ENCODE assay signal across 8 cellular contexts in the genomic region with DNA sequence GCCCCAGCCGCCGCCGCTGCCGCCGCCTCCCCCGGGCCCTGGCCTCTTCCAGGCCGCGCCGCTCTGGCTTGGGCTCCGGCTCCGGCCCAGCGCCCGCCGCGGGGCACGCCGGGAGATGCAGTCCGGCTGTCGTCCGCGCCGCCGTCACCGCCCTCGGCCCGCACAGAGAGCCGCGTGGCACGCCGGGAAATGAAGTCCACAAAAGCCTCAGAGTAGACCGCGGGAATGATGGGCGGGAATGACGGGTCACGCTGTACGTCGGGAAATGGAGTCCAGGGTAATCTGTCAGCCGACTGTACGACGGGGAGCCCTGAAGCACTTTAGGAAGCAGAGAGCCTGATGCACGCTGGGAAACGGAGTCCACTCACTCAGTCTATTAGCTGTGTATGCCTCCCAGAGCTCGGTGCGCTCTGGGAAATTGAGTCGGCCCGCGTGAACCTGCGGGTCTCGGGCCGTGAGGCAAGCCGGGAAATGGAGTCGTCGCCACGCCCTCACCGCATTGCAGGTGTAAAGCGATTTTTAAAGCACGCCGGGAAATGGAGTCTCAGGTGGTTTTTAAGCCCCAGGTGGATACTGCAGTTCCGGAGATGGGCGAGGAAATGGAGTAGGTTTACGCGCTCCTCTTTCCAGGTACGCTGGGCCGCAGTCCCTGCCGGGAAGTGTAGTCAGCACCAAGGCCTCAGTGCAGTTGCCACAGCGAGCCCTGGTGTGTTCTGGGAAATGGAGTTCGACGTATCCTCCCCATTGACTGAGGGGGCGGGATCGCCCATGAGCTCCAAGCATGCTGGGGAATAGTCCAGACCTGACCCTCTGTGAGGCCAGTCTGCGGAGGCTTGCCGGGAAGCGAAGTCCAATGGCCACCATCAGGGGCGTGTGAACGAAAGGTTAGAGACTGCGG. TPM values are rescaled to one million over a fixed set of nuclear protein-coding genes. Genes with fewer than 3 reads are reported as not detected.
DNase-seq lines count a peak whose midpoint lies in the region; ATAC-seq and TF ChIP-seq lines count a peak whose summit lies in the region.

A gene (minus strand): TSS at position 91 of the 898 bp plus-strand sequence. CDS start 137 bp downstream, outside the sequence.

- no peak within 1 kb of the TSS for H2BK120ac ChIP-seq in H9 (ENCODE audit: low read depth, low read length, poor library complexity, severe bottlenecking)

- H3K27me3 ChIP-seq in H9 (ENCODE audit: insufficient read depth, low read length), result no peaks in the 10 kb centered on the region
- H3K27me3 ChIP-seq in MG63, result no peaks in the 10 kb centered on the region

- H4K91ac ChIP-seq in H9 (ENCODE audit: insufficient read length, low read depth, low read length), result no peak within 1 kb of the TSS

- peak within 1 kb of the TSS; percentile 90 for H3K4me3 ChIP-seq in MG63
- H3K4me3 ChIP-seq in fibroblast of pulmonary artery (replicated peaks; ENCODE audit: low read depth, low read length), result peak within 1 kb of the TSS; percentile 84

- no peak within 1 kb of the TSS for H2BK12ac ChIP-seq in H9 (ENCODE audit: insufficient read length, low read depth, low read length)

- H3K79me1 ChIP-seq in H9 (ENCODE audit: insufficient read depth, low read depth, low read length, poor library complexity, severe bottlenecking), result no peaks in the 10 kb centered on the region

- H3K23me2 ChIP-seq in H9 (ENCODE audit: insufficient read length, low read depth, low read length, poor library complexity, severe bottlenecking), result peaks cover 4% of the 10 kb centered on the region

- H3T11ph ChIP-seq in H9 (ENCODE audit: low read length), result no peak within 1 kb of the TSS

- H3K9me3 ChIP-seq in H9 (ENCODE audit: control insufficient read depth, low read depth, low read length) (no peaks in the 10 kb centered on the region), MG63 (no peaks in the 10 kb centered on the region)

- peaks cover 32% of the 10 kb centered on the region for H3K36me3 ChIP-seq in MG63

- no peaks in the 10 kb centered on the region; the same call in 1 of the 2 replicates for H3K79me2 ChIP-seq in H9 (ENCODE audit: insufficient read depth, low read length)

- H3K36me3 Mint-ChIP-seq in H9 (ENCODE audit: insufficient read depth in 1 of 3, low read depth in 3 of 3), result peaks cover 5 to 24% (median 15%) of the 10 kb centered on the region in 3 experiments; a peak in 6 of 7 replicates
- H3K36me3 Mint-ChIP-seq in natural killer cell treated with Interleukin-12 subunit alpha and Interleukin-12 subunit beta and Interleukin-15 and Interleukin-18, amount 100 ng/mL, for 72 hours, result peaks cover 6% of the 10 kb centered on the region

- no peak within 1 kb of the TSS for H2BK5ac ChIP-seq in H9 (ENCODE audit: insufficient read length, low read length)

- H4K5ac ChIP-seq in H9 (ENCODE audit: insufficient read length, low read depth, low read length), result no peak within 1 kb of the TSS

- no peaks in the 10 kb centered on the region; the same call in 1 of the 2 replicates for H3K27me3 Mint-ChIP-seq in H9 (ENCODE audit: low read depth)
- no peaks in the 10 kb centered on the region for H3K27me3 Mint-ChIP-seq in natural killer cell treated with Interleukin-12 subunit alpha and Interleukin-12 subunit beta and Interleukin-15 and Interleukin-18, amount 100 ng/mL, for 72 hours

- peaks cover 29 to 35% of the 10 kb centered on the region in 2 experiments for H3K4me1 Mint-ChIP-seq in H9
- peaks cover 36 to 57% of the 10 kb centered on the region in 2 donors for H3K4me1 Mint-ChIP-seq in natural killer cell treated with Interleukin-12 subunit alpha and Interleukin-12 subunit beta and Interleukin-15 and Interleukin-18, amount 100 ng/mL, for 72 hours (ENCODE audit: low read depth in 2 of 2)

- H4K20me1 ChIP-seq in H9 (ENCODE audit: control insufficient read depth, insufficient read depth, insufficient read length), result no peaks in the 10 kb centered on the region

- H3K4ac ChIP-seq in H9 (ENCODE audit: low read depth, low read length), result no peak within 1 kb of the TSS

- H4K8ac ChIP-seq in H9 (replicated peaks; ENCODE audit: insufficient read length, low read depth, low read length), result no peak within 1 kb of the TSS

- TF ChIP-seq CTCF in H9 (conservative IDR thresholded peaks at IDR 0.05) (no peak), fibroblast of pulmonary artery (IDR thresholded peaks at IDR 0.05; ENCODE audit: low read length, missing control alignments) (no peak)

- no peak within 1 kb of the TSS for H3K27ac ChIP-seq in H9 (ENCODE audit: insufficient read length, low read depth, low read length)

- H3K4me1 ChIP-seq in H9 (ENCODE audit: insufficient read depth, low read length), result no peaks in the 10 kb centered on the region; the same call in 1 of the 2 replicates

- no peak within 1 kb of the TSS for H3K14ac ChIP-seq in H9 (ENCODE audit: insufficient read depth, low read length)

- ATAC-seq in natural killer cell treated with Interleukin-12 subunit alpha and Interleukin-12 subunit beta and Interleukin-15 and Interleukin-18, amount 100 ng/mL, for 72 hours, result peak; percentile 86 to 91
- ATAC-seq in stimulated activated naive CD8-positive, alpha-beta T cell treated with anti-CD3 and anti-CD28 coated beads, Interleukin-15, Interleukin-2, amounts not matched to agents 100 U/mL and 50 U/mL, for 24 hours, result peak; percentile 80

- peak within 1 kb of the TSS; percentile 96 for H3K4me2 ChIP-seq in H9 (ENCODE audit: insufficient read depth, insufficient read length, low read length)

- no peaks in the 10 kb centered on the region for H3K9me3 Mint-ChIP-seq in H9
- H3K9me3 Mint-ChIP-seq in natural killer cell treated with Interleukin-12 subunit alpha and Interleukin-12 subunit beta and Interleukin-15 and Interleukin-18, amount 100 ng/mL, for 72 hours, result no peaks in the 10 kb centered on the region

- DNase-seq in ELR (ENCODE audit: low read depth), result peak; percentile 98
- DNase-seq in H9, result peak; percentile 100
- DNase-seq in MG63, result peak; percentile 99
- peak; percentile 100 for DNase-seq in SHP77 treated with DMSO at 0.1 percent for 48 hours (lab: John Stamatoyannopoulos, UW)
- DNase-seq in activated effector memory CD4-positive, alpha-beta T cell treated with anti-CD3 and anti-CD28 coated beads, Interleukin-2, amount 50 U/mL, for 16 hours, result peak; percentile 99
- peak; percentile 100 for DNase-seq in fibroblast of pulmonary artery (ENCODE audit: low read depth)
- peak; percentile 98 for DNase-seq in natural killer cell treated with Interleukin-12 subunit alpha and Interleukin-12 subunit beta and Interleukin-15 and Interleukin-18, amount 100 ng/mL, for 72 hours (ENCODE audit: low spot score)
- peak; percentile 94 for DNase-seq in stimulated activated naive CD8-positive, alpha-beta T cell treated with anti-CD3 and anti-CD28 coated beads, Interleukin-15, Interleukin-2, amounts not matched to agents 100 U/mL and 50 U/mL, for 24 hours

- H3K9ac ChIP-seq in H9 (ENCODE audit: extremely low read depth, insufficient read length, low read length), result peak within 1 kb of the TSS; percentile 82

- H3K18ac ChIP-seq in H9 (ENCODE audit: insufficient read length, low read depth, low read length), result peak within 1 kb of the TSS; percentile 5

- no peak within 1 kb of the TSS for H2BK15ac ChIP-seq in H9 (ENCODE audit: low read depth, low read length)

- no peak within 1 kb of the TSS for H2AK5ac ChIP-seq in H9 (ENCODE audit: insufficient read length, low read length)

- no peak within 1 kb of the TSS for H3K56ac ChIP-seq in H9 (ENCODE audit: insufficient read length, low read depth, low read length)

- H2AFZ ChIP-seq in H9 (ENCODE audit: low read length), result no peak within 1 kb of the TSS

- H3K4me3 Mint-ChIP-seq in H9, result peak within 1 kb of the TSS; percentile 88 to 95
- H3K4me3 Mint-ChIP-seq in natural killer cell treated with Interleukin-12 subunit alpha and Interleukin-12 subunit beta and Interleukin-15 and Interleukin-18, amount 100 ng/mL, for 72 hours, result peak within 1 kb of the TSS; percentile 92

- H3K27ac Mint-ChIP-seq in H9, result peak within 1 kb of the TSS; percentile 98 to 99 (median 99)
- peak within 1 kb of the TSS; percentile 96 to 97 for H3K27ac Mint-ChIP-seq in natural killer cell treated with Interleukin-12 subunit alpha and Interleukin-12 subunit beta and Interleukin-15 and Interleukin-18, amount 100 ng/mL, for 72 hours

- WGBS in H9 (ENCODE audit: extremely low coverage, insufficient read length, low lambda C conversion rate), result no CpG with 5 or more reads among the region's 76 CpGs

- H3K23ac ChIP-seq in H9 (ENCODE audit: insufficient read length, low read depth, low read length), result no peak within 1 kb of the TSS

- no peak within 1 kb of the TSS for H2BK20ac ChIP-seq in H9 (ENCODE audit: low read depth, low read length, poor library complexity, severe bottlenecking)

RNA-seq across cellular contexts. Expression of the gene that starts here (rescaled TPM):
- 52.4 and 53.7 TPM in 2 replicates for total RNA-seq in H9 (2021)
- total RNA-seq in MG63 (2014; rRNA removed; shearing (Covaris generic); ENCODE audit: low replicate concordance), result 24.1 and 27.3 TPM in 2 replicates
- 10 to 100 TPM; 51.1 to 52.8 TPM for total RNA-seq in natural killer cell treated with Interleukin-12 subunit alpha and Interleukin-12 subunit beta and Interleukin-15 and Interleukin-18, amount 100 ng/mL, for 72 hours
